In genomic region chrX:153924149-153924861, GRCh38 we compare ENCODE assay signal across 9 cellular contexts. TPM values are rescaled to one million over a fixed set of nuclear protein-coding genes. Genes with fewer than 3 reads are reported as not detected.
DNase-seq lines count a peak whose midpoint lies in the region; ATAC-seq lines count a peak whose summit lies in the region.
"Had no signal": no experiment of that assay in that cellular context is flagged by ENCODE, and none has a peak within 500 bp of the region (broad histone marks: within the 10 kb centered on the region; RNA-seq: fewer than 3 reads in every experiment).

No MANE protein-coding gene starts in this region.

- ATAC-seq in HG02571 (IDR thresholded peaks at IDR 0.05; ENCODE audit: unreplicated experiment): no peak
- no peak for ATAC-seq in GM19035 (IDR thresholded peaks at IDR 0.05; ENCODE audit: unreplicated experiment)

- H3K4me1 Mint-ChIP-seq in activated naive CD8-positive, alpha-beta T cell (ENCODE audit: low read depth): peaks cover 27% of the 10 kb centered on the region

- peaks cover 2% of the 10 kb centered on the region for H3K36me3 Mint-ChIP-seq in activated naive CD8-positive, alpha-beta T cell

- H3K27me3 Mint-ChIP-seq in activated naive CD8-positive, alpha-beta T cell: no peaks in the 10 kb centered on the region

- H3K9me3 Mint-ChIP-seq in activated naive CD8-positive, alpha-beta T cell (ENCODE audit: low read depth): no peaks in the 10 kb centered on the region

- peak overlapping the region; percentile 93 for H3K27ac Mint-ChIP-seq in activated naive CD8-positive, alpha-beta T cell

- H3K4me3 Mint-ChIP-seq in activated naive CD8-positive, alpha-beta T cell: peak overlapping the region; percentile 95

- DNase-seq in AML-193 (lab: John Stamatoyannopoulos, UW) (peak; percentile 17 to 30), GM03348 (ENCODE audit: low spot score) (peak; percentile 37), NCI-H460 (ENCODE audit: extremely low read depth, low read depth) (peak; percentile 77), kidney tubule cell (ENCODE audit: low spot score) (peak; percentile 43), iPS-NIHi7 (ENCODE audit: extremely low spot score) (no peak)

RNA-seq across cellular contexts. Expression of gene ARHGAP4, which starts 1.8 kb away (rescaled TPM):
- 51.5 and 55.0 TPM in 2 replicates for total RNA-seq in NCI-H460 (2014; rRNA removed; shearing (Covaris generic))
- polyA plus RNA-seq in NCI-H460 (2014; cell fraction: nucleus; rRNA removed): 569 and 681 TPM in 2 replicates

RNA-seq across cellular contexts. Expression of gene NAA10, which starts 10.5 kb away (rescaled TPM):
- total RNA-seq in NCI-H460 (2014; rRNA removed; shearing (Covaris generic)): 136 and 150 TPM in 2 replicates
- polyA plus RNA-seq in NCI-H460 (2014; cell fraction: nucleus; rRNA removed): 341 and 541 TPM in 2 replicates

RNA-seq across cellular contexts. Expression of gene AVPR2, which starts 19.8 kb away (rescaled TPM):
- total RNA-seq in NCI-H460 (2014; rRNA removed; shearing (Covaris generic)): not detected in 2 replicates
- not detected in 2 replicates for polyA plus RNA-seq in NCI-H460 (2014; cell fraction: nucleus; rRNA removed)
- polyA plus RNA-seq: keratinocyte had no signal

RNA-seq across cellular contexts. Expression of gene RENBP, which starts 20.1 kb away (rescaled TPM):
- total RNA-seq in NCI-H460 (2014; rRNA removed; shearing (Covaris generic)): 0.66 and 0.87 TPM in 2 replicates
- polyA plus RNA-seq in NCI-H460 (2014; cell fraction: nucleus; rRNA removed): 0.39 TPM in 1 of 2 replicates, not detected in the other

RNA-seq across cellular contexts. Expression of gene L1CAM, which starts 38.3 kb away (rescaled TPM):
- 27.2 and 29.9 TPM in 2 replicates for total RNA-seq in NCI-H460 (2014; rRNA removed; shearing (Covaris generic))
- polyA plus RNA-seq in NCI-H460 (2014; cell fraction: nucleus; rRNA removed): 24.9 and 40.7 TPM in 2 replicates
